In the genomic region with DNA sequence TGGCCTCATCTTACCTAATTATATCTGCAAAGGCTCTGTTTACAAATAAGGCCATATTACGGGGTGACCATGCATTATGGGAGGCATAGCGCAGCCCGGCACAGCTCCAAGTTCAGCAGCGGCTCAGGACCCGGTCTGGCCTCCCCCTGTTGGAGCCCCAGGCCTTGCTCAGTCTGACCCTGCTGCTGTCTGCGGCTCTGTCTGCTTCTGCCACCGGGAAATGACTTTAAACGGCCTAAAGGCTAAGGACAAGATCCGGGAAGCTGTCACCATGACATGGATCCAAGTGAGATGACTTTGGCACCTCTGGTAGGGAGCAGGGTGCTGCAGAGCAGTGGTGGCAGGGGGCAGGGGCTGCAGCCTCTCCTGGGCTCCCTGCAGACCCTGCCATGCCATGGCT, we compare ENCODE assay signal across 1 cellular context.
TF ChIP-seq lines count a peak whose summit lies in the region.

No MANE protein-coding gene starts in this region.

TF ChIP-seq in SK-N-SH treated with all-trans-retinoic acid at 6 μM for 48 hours, 23 proteins besides CTCF, POLR2A, EP300 and RAD21 (continued from another document):
- TF ChIP-seq, protein P1, sequence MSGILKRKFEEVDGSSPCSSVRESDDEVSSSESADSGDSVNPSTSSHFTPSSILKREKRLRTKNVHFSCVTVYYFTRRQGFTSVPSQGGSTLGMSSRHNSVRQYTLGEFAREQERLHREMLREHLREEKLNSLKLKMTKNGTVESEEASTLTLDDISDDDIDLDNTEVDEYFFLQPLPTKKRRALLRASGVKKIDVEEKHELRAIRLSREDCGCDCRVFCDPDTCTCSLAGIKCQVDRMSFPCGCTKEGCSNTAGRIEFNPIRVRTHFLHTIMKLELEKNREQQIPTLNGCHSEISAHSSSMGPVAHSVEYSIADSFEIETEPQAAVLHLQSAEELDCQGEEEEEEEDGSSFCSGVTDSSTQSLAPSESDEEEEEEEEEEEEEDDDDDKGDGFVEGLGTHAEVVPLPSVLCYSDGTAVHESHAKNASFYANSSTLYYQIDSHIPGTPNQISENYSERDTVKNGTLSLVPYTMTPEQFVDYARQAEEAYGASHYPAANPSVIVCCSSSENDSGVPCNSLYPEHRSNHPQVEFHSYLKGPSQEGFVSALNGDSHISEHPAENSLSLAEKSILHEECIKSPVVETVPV (CRISPR knock-in tag; IDR thresholded peaks at IDR 0.05), result no peak
- TF ChIP-seq ZNF565 (CRISPR knock-in tag; conservative IDR thresholded peaks at IDR 0.05; ENCODE audit: low read depth) (no peak), ZNF8 (CRISPR knock-in tag; IDR thresholded peaks at IDR 0.05) (no peak)
